Comparison of ENCODE assay signal across 11 cellular contexts in genomic region chr7:46153951-46154787, GRCh38.
DNase-seq lines count a peak whose midpoint lies in the region; ATAC-seq and TF ChIP-seq lines count a peak whose summit lies in the region.
"Had no signal": no experiment of that assay in that cellular context is flagged by ENCODE, and none has a peak within 500 bp of the region (broad histone marks: within the 10 kb centered on the region; RNA-seq: fewer than 3 reads in every experiment).

No MANE protein-coding gene starts in this region.

- no peaks in the 10 kb centered on the region for H3K4me1 ChIP-seq in Peyer's patch
- H3K4me1 ChIP-seq in right lobe of liver: peaks cover 0 to 28% (median 12%) of the 10 kb centered on the region in 4 donors

- POLR2A ChIA-PET in naive thymus-derived CD8-positive, alpha-beta T cell (lab: Charles Lee): no interaction called here

- no peaks in the 10 kb centered on the region for H3K4me1 Mint-ChIP-seq in naive thymus-derived CD8-positive, alpha-beta T cell

- 25% methylated on average over 4 of the region's 6 CpGs for WGBS in right lobe of liver (ENCODE audit: insufficient coverage, low coverage, low lambda C conversion rate, missing lambda C conversion rate)

- H3K9me3 ChIP-seq in Peyer's patch (no peaks in the 10 kb centered on the region), right lobe of liver (no peaks in the 10 kb centered on the region)

- intact Hi-C loops in right lobe of liver (cut with DNase I): no loop called here

- peak overlapping the region in 3 of 4 donors; percentile 21 to 70 (median 65) for H3K27ac ChIP-seq in Peyer's patch
- peak overlapping the region; percentile 83 to 90 (median 87) for H3K27ac ChIP-seq in right lobe of liver

- H3K9me3 Mint-ChIP-seq in naive thymus-derived CD8-positive, alpha-beta T cell: peaks cover 0 to 7% (median 0%) of the 10 kb centered on the region in 9 donors

- DNase-seq in H4 (ENCODE audit: low spot score): peak; percentile 45
- peak in 1 of 3 donors; percentile 57 for DNase-seq in Peyer's patch
- DNase-seq in right lobe of liver: peak; percentile 63 to 77 (median 68)
- no peak for DNase-seq in NCI-H1436 treated with DMSO at 0.1 percent for 48 hours (lab: John Stamatoyannopoulos, UW)
- no peak for DNase-seq in NCI-H2196 (lab: John Stamatoyannopoulos, UW; ENCODE audit: unreplicated experiment)
- DNase-seq in OCI-M1 (lab: John Stamatoyannopoulos, UW): no peak
- no peak for DNase-seq in naive thymus-derived CD8-positive, alpha-beta T cell
- DNase-seq: activated CD4-positive, alpha-beta T cell treated with anti-CD3 and anti-CD28 coated beads for 1 hour; central memory CD4-positive, alpha-beta T cell; right cardiac atrium had no signal

- H3K27ac Mint-ChIP-seq in naive thymus-derived CD8-positive, alpha-beta T cell: no peak overlapping the region

- no peak overlapping the region for H3K4me3 ChIP-seq in Peyer's patch
- no peak overlapping the region for H3K4me3 ChIP-seq in right lobe of liver

- H3K36me3 ChIP-seq in Peyer's patch (no peaks in the 10 kb centered on the region), right lobe of liver (no peaks in the 10 kb centered on the region)

- no peaks in the 10 kb centered on the region for H3K27me3 ChIP-seq in Peyer's patch
- H3K27me3 ChIP-seq in right lobe of liver: no peaks in the 10 kb centered on the region

- ATAC-seq in GM18499 (IDR thresholded peaks at IDR 0.05; ENCODE audit: insufficient read depth, unreplicated experiment): peak; percentile 55
- ATAC-seq in right lobe of liver: peak; percentile 81 to 91 (median 88)
- ATAC-seq in naive thymus-derived CD8-positive, alpha-beta T cell: no peak
- ATAC-seq: right cardiac atrium had no signal

- no peaks in the 10 kb centered on the region for H3K36me3 Mint-ChIP-seq in naive thymus-derived CD8-positive, alpha-beta T cell

- no peak overlapping the region for H3K4me3 Mint-ChIP-seq in naive thymus-derived CD8-positive, alpha-beta T cell

- no peaks in the 10 kb centered on the region for H3K27me3 Mint-ChIP-seq in naive thymus-derived CD8-positive, alpha-beta T cell

- no peak for TF ChIP-seq POLR2A in Peyer's patch (IDR thresholded peaks at IDR 0.05)
- TF ChIP-seq POLR2A in right lobe of liver (IDR thresholded peaks at IDR 0.05): peak; percentile 62

- TF ChIP-seq CTCF in Peyer's patch (IDR thresholded peaks at IDR 0.05) (no peak), right lobe of liver (IDR thresholded peaks at IDR 0.05) (peak in 1 of 4 donors; percentile 25)

Comparison
In these comparisons a context has a peak if more than half of its experiments do, and no peak if none do; other contexts are left out.
1. ATAC-seq: peak in GM18499 (single experiment) and right lobe of liver (4 of 4); none in naive thymus-derived CD8-positive, alpha-beta T cell (0 of 2).
2. DNase-seq: peak in H4 (single experiment) and right lobe of liver (3 of 3); none in NCI-H1436 treated with DMSO at 0.1 percent for 48 hours (single experiment), NCI-H2196 (single experiment), OCI-M1 (single experiment) and naive thymus-derived CD8-positive, alpha-beta T cell (0 of 10).